In the genomic region with DNA sequence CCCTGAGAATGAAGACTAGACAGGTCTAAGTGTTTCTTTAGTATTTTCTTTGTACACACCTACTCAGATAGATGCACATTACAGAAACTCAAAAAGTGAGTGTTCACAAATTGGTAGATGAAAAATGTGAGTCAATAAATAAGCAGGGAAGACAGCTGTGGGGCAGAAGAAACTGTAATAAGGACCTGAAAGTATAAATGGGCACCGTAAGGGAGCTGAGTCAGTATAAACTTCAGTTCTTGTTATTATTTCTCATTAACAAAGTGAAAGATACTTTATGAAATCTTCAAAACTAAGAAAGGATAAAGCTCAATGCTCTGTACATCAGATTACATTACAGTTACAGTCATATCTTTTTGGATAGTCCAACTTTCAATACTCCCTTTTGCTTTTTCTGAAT, we compare ENCODE assay signal across 13 cellular contexts. TPM values are rescaled to one million over a fixed set of nuclear protein-coding genes. Genes with fewer than 3 reads are reported as not detected.
DNase-seq lines count a peak whose midpoint lies in the region; ATAC-seq, FAIRE-seq and TF ChIP-seq lines count a peak whose summit lies in the region.
"Had no signal": no experiment of that assay in that cellular context is flagged by ENCODE, and none has a peak within 500 bp of the region (broad histone marks: within the 10 kb centered on the region; RNA-seq: fewer than 3 reads in every experiment).

No MANE protein-coding gene starts in this region.

- peak overlapping the region; percentile 60 to 99 for H3K4me3 Mint-ChIP-seq in CD14-positive monocyte
- H3K4me3 Mint-ChIP-seq in activated CD4-positive, alpha-beta memory T cell treated with anti-CD3 and anti-CD28 coated beads for 36 hours, result peak overlapping the region; percentile 54
- peak overlapping the region; percentile 45 for H3K4me3 Mint-ChIP-seq in mesothelial cell of epicardium

- H3K27me3 Mint-ChIP-seq in CD14-positive monocyte (ENCODE audit: low read depth in 3 of 3) (peaks cover 0 to 1% (median 0%) of the 10 kb centered on the region in 3 donors), mesothelial cell of epicardium (ENCODE audit: low read depth) (no peaks in the 10 kb centered on the region)
- H3K27me3 Mint-ChIP-seq in activated CD4-positive, alpha-beta memory T cell treated with anti-CD3 and anti-CD28 coated beads for 36 hours, result no peaks in the 10 kb centered on the region

- POLR2A ChIA-PET in activated CD4-positive, alpha-beta memory T cell treated with anti-CD3 and anti-CD28 coated beads for 36 hours (lab: Charles Lee), result interaction anchor here (0.8 to 1.2 kb wide), 3 partner anchors 56 to 89 kb away, joined by 4 to 7 read pairs (median 4); no protein-coding TSS in a partner anchor

- FAIRE-seq in GM12891 (lab: Jason Lieb, UNC), result no peak
- FAIRE-seq: HTR-8/SVneo had no signal

- TF ChIP-seq CTCF in CD14-positive monocyte (IDR thresholded peaks at IDR 0.05) (no peak), mesothelial cell of epicardium (IDR thresholded peaks at IDR 0.05; ENCODE audit: unreplicated experiment) (no peak)

- CTCF ChIA-PET in activated CD4-positive, alpha-beta memory T cell treated with anti-CD3 and anti-CD28 coated beads for 36 hours (lab: Charles Lee), result interaction anchor here (0.7 to 1.7 kb wide), 4 partner anchors 20 to 176 kb away, joined by 3 to 5 read pairs (median 3); no protein-coding TSS in a partner anchor

- no peak for TF ChIP-seq POLR2A in GM12891 (IDR thresholded peaks at IDR 0.05; ENCODE audit: low read depth, low read length)

- intact Hi-C loops in CD14-positive monocyte (cut with micrococcal nuclease), result loop anchor here (5.0 to 10.0 kb wide), 4 partner anchors 32 to 417 kb away; a partner anchor contains a TSS
- intact Hi-C loops in activated CD4-positive, alpha-beta memory T cell treated with anti-CD3 and anti-CD28 coated beads for 36 hours (cut with micrococcal nuclease), result loop anchor here (1.0 to 5.0 kb wide), 7 partner anchors 10 to 987 kb away; a partner anchor contains a TSS

- H3K4me1 Mint-ChIP-seq in CD14-positive monocyte, result peaks cover 68% of the 10 kb centered on the region
- peaks cover 65% of the 10 kb centered on the region for H3K4me1 Mint-ChIP-seq in activated CD4-positive, alpha-beta memory T cell treated with anti-CD3 and anti-CD28 coated beads for 36 hours (ENCODE audit: low read depth)
- H3K4me1 Mint-ChIP-seq in mesothelial cell of epicardium, result peaks cover 32% of the 10 kb centered on the region

- DNase-seq in CD14-positive monocyte (ENCODE audit: low spot score), result no peak
- DNase-seq in GM12891 (ENCODE audit: insufficient read length, low spot score), result no peak
- DNase-seq in activated CD4-positive, alpha-beta memory T cell treated with anti-CD3 and anti-CD28 coated beads for 36 hours, result no peak
- DNase-seq in mesothelial cell of epicardium (ENCODE audit: low spot score in 2 of 2, unreplicated experiment in 2 of 2), result no peak
- DNase-seq in NCI-H1092 treated with DMSO at 0.1 percent for 48 hours (lab: John Stamatoyannopoulos, UW), result no peak
- no peak for DNase-seq in NCI-H774 (lab: John Stamatoyannopoulos, UW)
- no peak for DNase-seq in activated gamma-delta T cell (lab: John Stamatoyannopoulos, UW)
- DNase-seq: colonic mucosa; left colon; NCI-H187; stimulated activated CD4-positive, alpha-beta T cell treated with anti-CD3 and anti-CD28 coated beads, Interleukin-4, amount 100 ng/mL, for 4 hours had no signal

- H3K36me3 Mint-ChIP-seq in CD14-positive monocyte (peaks cover 10 to 19% of the 10 kb centered on the region in 2 donors), mesothelial cell of epicardium (peaks cover 5% of the 10 kb centered on the region)
- peaks cover 20% of the 10 kb centered on the region for H3K36me3 Mint-ChIP-seq in activated CD4-positive, alpha-beta memory T cell treated with anti-CD3 and anti-CD28 coated beads for 36 hours

- no peak for ATAC-seq in HG03571 (IDR thresholded peaks at IDR 0.05; ENCODE audit: unreplicated experiment)
- ATAC-seq: left colon had no signal

- peaks cover 0 to 2% (median 0%) of the 10 kb centered on the region in 7 donors for H3K9me3 Mint-ChIP-seq in CD14-positive monocyte
- H3K9me3 Mint-ChIP-seq in activated CD4-positive, alpha-beta memory T cell treated with anti-CD3 and anti-CD28 coated beads for 36 hours, result no peaks in the 10 kb centered on the region
- H3K9me3 Mint-ChIP-seq in mesothelial cell of epicardium, result no peaks in the 10 kb centered on the region

- H3K27ac Mint-ChIP-seq in CD14-positive monocyte, result peak overlapping the region in 5 of 7 donors; percentile 4 to 86 (median 79)
- H3K27ac Mint-ChIP-seq in activated CD4-positive, alpha-beta memory T cell treated with anti-CD3 and anti-CD28 coated beads for 36 hours, result peak overlapping the region; percentile 47
- no peak overlapping the region for H3K27ac Mint-ChIP-seq in mesothelial cell of epicardium

TF ChIP-seq in GM12891, 5 proteins besides CTCF, POLR2A, EP300 and RAD21:
- TF ChIP-seq POLR2AphosphoS5 (IDR thresholded peaks at IDR 0.05; ENCODE audit: low read depth, low read length), result no peak
- 0 out of 2 replicates have a peak, but pooled peaks have one; percentile 3 for TF ChIP-seq SPI1 (IDR thresholded peaks at IDR 0.05; ENCODE audit: low read depth, low read length)

RNA-seq across cellular contexts. Expression of a gene that starts 2.5 kb away (rescaled TPM):
- 100 to 1,000 TPM; 142 to 156 TPM for polyA plus RNA-seq in CD14-positive monocyte
- 47.1 TPM for polyA plus RNA-seq in GM12891 (2012; ENCODE audit: low read depth, missing spikeins)
- 100 to 1,000 TPM; 138 to 143 TPM for total RNA-seq in activated CD4-positive, alpha-beta memory T cell treated with anti-CD3 and anti-CD28 coated beads for 36 hours
- 112 to 115 TPM (median 114 TPM) in 3 replicates for total RNA-seq in mesothelial cell of epicardium
